ENCODE assay signal across 10 cellular contexts in the genomic region with DNA sequence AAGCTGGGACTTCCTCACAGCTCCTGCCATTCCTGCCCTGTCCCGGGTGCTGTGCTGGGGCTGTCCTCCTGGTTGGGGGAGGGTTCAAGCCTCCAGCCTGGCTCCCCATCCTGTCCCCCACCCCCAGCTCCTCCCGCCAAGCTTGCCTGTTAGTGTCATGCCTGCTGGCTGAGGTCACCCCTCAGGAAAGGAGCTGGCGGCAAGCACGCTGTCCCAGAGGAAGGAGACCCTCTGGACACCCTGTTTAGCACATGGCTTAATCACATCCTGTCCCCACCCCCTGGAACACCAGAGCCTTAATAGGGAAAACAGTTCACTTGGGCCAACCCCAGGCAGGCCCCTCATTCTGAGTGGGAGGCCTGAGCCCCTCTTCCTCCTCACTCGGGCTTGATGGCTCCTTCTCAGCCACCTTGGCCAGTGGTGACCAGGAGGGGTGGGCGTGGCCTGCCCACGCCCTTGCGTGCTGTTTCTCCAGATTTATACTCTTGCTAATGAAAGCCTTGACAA. TPM values are rescaled to one million over a fixed set of nuclear protein-coding genes. Genes with fewer than 3 reads are reported as not detected.
DNase-seq lines count a peak whose midpoint lies in the region; ATAC-seq and TF ChIP-seq lines count a peak whose summit lies in the region.
"Had no signal": no experiment of that assay in that cellular context is flagged by ENCODE, and none has a peak within 500 bp of the region (broad histone marks: within the 10 kb centered on the region; RNA-seq: fewer than 3 reads in every experiment).

No MANE protein-coding gene starts in this region.

- H3K36me3 Mint-ChIP-seq in activated naive CD4-positive, alpha-beta T cell treated with anti-CD3 and anti-CD28 coated beads, Interleukin-2, amount 50 U/mL, for 24 hours: peaks cover 17% of the 10 kb centered on the region

- H3K14ac ChIP-seq in mesenchymal stem cell (ENCODE audit: low read length in 2 of 2): no peak overlapping the region

- peak overlapping the region; percentile 34 to 98 for H3K18ac ChIP-seq in mesenchymal stem cell (ENCODE audit: low read depth in 1 of 2, low read length in 2 of 2)

- H3K27me3 ChIP-seq in dorsolateral prefrontal cortex: no peaks in the 10 kb centered on the region
- no peaks in the 10 kb centered on the region for H3K27me3 ChIP-seq in mesenchymal stem cell (ENCODE audit: control insufficient read depth in 1 of 2, insufficient read depth in 1 of 2, low read length in 2 of 2)

- peak overlapping the region; percentile 51 for H3K9ac ChIP-seq in mesenchymal stem cell (ENCODE audit: low read length)

- peak overlapping the region; percentile 96 for H2AK5ac ChIP-seq in mesenchymal stem cell (ENCODE audit: low read length, severe bottlenecking)

- peak overlapping the region; percentile 33 for H2BK5ac ChIP-seq in mesenchymal stem cell (ENCODE audit: low read depth, low read length, poor library complexity, severe bottlenecking)

- no peak overlapping the region for H3K27ac Mint-ChIP-seq in activated naive CD4-positive, alpha-beta T cell treated with anti-CD3 and anti-CD28 coated beads, Interleukin-2, amount 50 U/mL, for 24 hours

- H3K9me3 Mint-ChIP-seq in activated naive CD4-positive, alpha-beta T cell treated with anti-CD3 and anti-CD28 coated beads, Interleukin-2, amount 50 U/mL, for 24 hours: no peaks in the 10 kb centered on the region

- H3K4ac ChIP-seq in mesenchymal stem cell (ENCODE audit: low read depth in 1 of 2, low read length in 2 of 2): peak overlapping the region; percentile 75 to 94

- H3K9me3 ChIP-seq in mesenchymal stem cell (ENCODE audit: control insufficient read depth, low read length): no peaks in the 10 kb centered on the region

- no peak for TF ChIP-seq CTCF in dorsolateral prefrontal cortex (IDR thresholded peaks at IDR 0.05 in 54 of 56, conservative IDR thresholded peaks at IDR 0.05 in 2 of 56; ENCODE audit: low read depth in 1 of 56, partially characterized antibody in 56 of 56)

- DNase-seq in activated naive CD4-positive, alpha-beta T cell treated with Interleukin-2 at 50 U/mL for 16 hours: no peak
- DNase-seq in dorsolateral prefrontal cortex (no peak), mesenchymal stem cell (peak; percentile 74), NCI-H128 (lab: John Stamatoyannopoulos, UW; ENCODE audit: unreplicated experiment) (no peak), GM19238 (ENCODE audit: insufficient read length, low spot score) (no peak), SIG-M5 (lab: John Stamatoyannopoulos, UW) (no peak)

- H4K8ac ChIP-seq in mesenchymal stem cell (ENCODE audit: low read length): peak overlapping the region; percentile 74

- 3% methylated on average over 7 of the region's 8 CpGs for WGBS in mesenchymal stem cell

- peak overlapping the region; percentile 23 for H3K4me3 Mint-ChIP-seq in activated naive CD4-positive, alpha-beta T cell treated with anti-CD3 and anti-CD28 coated beads, Interleukin-2, amount 50 U/mL, for 24 hours

- H3K4me1 ChIP-seq in mesenchymal stem cell (ENCODE audit: control insufficient read depth, insufficient read depth, low read depth, low read length): peaks cover 38% of the 10 kb centered on the region

- peaks cover 69% of the 10 kb centered on the region for H3K4me1 Mint-ChIP-seq in activated naive CD4-positive, alpha-beta T cell treated with anti-CD3 and anti-CD28 coated beads, Interleukin-2, amount 50 U/mL, for 24 hours

- H3K4me3 ChIP-seq in dorsolateral prefrontal cortex (peak overlapping the region in 2 of 59 donors; percentile 1 to 15), mesenchymal stem cell (ENCODE audit: insufficient read depth in 1 of 2, low read depth in 1 of 2, low read length in 2 of 2) (peak overlapping the region in 1 of 2 experiments; percentile 18)

- peaks cover 47 to 75% of the 10 kb centered on the region in 2 experiments for H3K36me3 ChIP-seq in mesenchymal stem cell (ENCODE audit: control insufficient read depth in 1 of 2, insufficient read depth in 2 of 2, low read depth in 1 of 2, low read length in 2 of 2)

- no peak overlapping the region for H3K23ac ChIP-seq in mesenchymal stem cell (ENCODE audit: low read length in 2 of 2)

- no peak overlapping the region for H2AFZ ChIP-seq in mesenchymal stem cell (ENCODE audit: low read depth, low read length)

- no peaks in the 10 kb centered on the region for H3K27me3 Mint-ChIP-seq in activated naive CD4-positive, alpha-beta T cell treated with anti-CD3 and anti-CD28 coated beads, Interleukin-2, amount 50 U/mL, for 24 hours

- peaks cover 62% of the 10 kb centered on the region for H3K79me1 ChIP-seq in mesenchymal stem cell (replicated peaks; ENCODE audit: low read length, poor library complexity, severe bottlenecking)

- peak overlapping the region in 1 of 2 experiments; percentile 97 for H2BK12ac ChIP-seq in mesenchymal stem cell (ENCODE audit: low read length in 2 of 2)

- peak overlapping the region; percentile 36 for H3K4me2 ChIP-seq in mesenchymal stem cell (ENCODE audit: low read length, poor library complexity, severe bottlenecking)

- intact Hi-C loops in dorsolateral prefrontal cortex (cut with DNase I): no loop called here

- no peak overlapping the region for H2BK15ac ChIP-seq in mesenchymal stem cell (ENCODE audit: low read depth, poor library complexity, severe bottlenecking)

- H3K27ac ChIP-seq in dorsolateral prefrontal cortex (peak overlapping the region in 56 of 59 donors; percentile 49 to 96 (median 76)), mesenchymal stem cell (ENCODE audit: low read length, poor library complexity, severe bottlenecking) (peak overlapping the region; percentile 65)
- H3K27ac ChIP-seq: C4-2B had no signal

- H2BK120ac ChIP-seq in mesenchymal stem cell (ENCODE audit: low read depth, low read length): peak overlapping the region; percentile 82

- H4K91ac ChIP-seq in mesenchymal stem cell (ENCODE audit: low read length): peak overlapping the region; percentile 92

- ATAC-seq in HG03571 (IDR thresholded peaks at IDR 0.05; ENCODE audit: unreplicated experiment): no peak

RNA-seq across cellular contexts. Expression of a gene that starts 9.2 kb away (rescaled TPM):
- total RNA-seq in dorsolateral prefrontal cortex: 100 to 1,000 TPM in 1 of 120 experiments, 10 to 100 TPM in 118, 1 to 10 TPM in 1; 8.8 to 113 (median 34.2) TPM
- polyA plus RNA-seq in mesenchymal stem cell (2013, experiment 1 of 2): 24.3 TPM
- polyA plus RNA-seq in mesenchymal stem cell (2013, experiment 2 of 2): 25.0 TPM
- total RNA-seq: activated CD8-positive, alpha-beta memory T cell treated with anti-CD3 and anti-CD28 coated beads for 36 hours had no signal

RNA-seq across cellular contexts. Expression of a gene that starts 29.6 kb away (rescaled TPM):
- 100 to 1,000 TPM in 48 of 120 experiments, 10 to 100 TPM in 72; 63.8 to 213 (median 95.1) TPM for total RNA-seq in dorsolateral prefrontal cortex
- 45.4 TPM for polyA plus RNA-seq in mesenchymal stem cell (2013, experiment 1 of 2)
- polyA plus RNA-seq in mesenchymal stem cell (2013, experiment 2 of 2): 46.0 TPM

RNA-seq across cellular contexts. Expression of a gene that starts 29.8 kb away (rescaled TPM):
- 10 to 100 TPM; 22.3 to 55.0 (median 36.5) TPM for total RNA-seq in dorsolateral prefrontal cortex
- polyA plus RNA-seq in mesenchymal stem cell (2013, experiment 1 of 2): 5.2 TPM
- 5.6 TPM for polyA plus RNA-seq in mesenchymal stem cell (2013, experiment 2 of 2)

RNA-seq across cellular contexts. Expression of a gene that starts 35.8 kb away (rescaled TPM):
- total RNA-seq in dorsolateral prefrontal cortex: 10 to 100 TPM in 23 of 120 experiments, 1 to 10 TPM in 97; 3.6 to 13.2 (median 8.4) TPM
- polyA plus RNA-seq in mesenchymal stem cell (2013, experiment 1 of 2): 31.1 TPM
- 31.0 TPM for polyA plus RNA-seq in mesenchymal stem cell (2013, experiment 2 of 2)

RNA-seq across cellular contexts. Expression of a gene that starts 35.9 kb away (rescaled TPM):
- total RNA-seq in dorsolateral prefrontal cortex: 10 to 100 TPM; 23.7 to 70.4 (median 41.1) TPM
- polyA plus RNA-seq in mesenchymal stem cell (2013, experiment 1 of 2): 14.9 TPM
- 14.6 TPM for polyA plus RNA-seq in mesenchymal stem cell (2013, experiment 2 of 2)
